In the genomic region with DNA sequence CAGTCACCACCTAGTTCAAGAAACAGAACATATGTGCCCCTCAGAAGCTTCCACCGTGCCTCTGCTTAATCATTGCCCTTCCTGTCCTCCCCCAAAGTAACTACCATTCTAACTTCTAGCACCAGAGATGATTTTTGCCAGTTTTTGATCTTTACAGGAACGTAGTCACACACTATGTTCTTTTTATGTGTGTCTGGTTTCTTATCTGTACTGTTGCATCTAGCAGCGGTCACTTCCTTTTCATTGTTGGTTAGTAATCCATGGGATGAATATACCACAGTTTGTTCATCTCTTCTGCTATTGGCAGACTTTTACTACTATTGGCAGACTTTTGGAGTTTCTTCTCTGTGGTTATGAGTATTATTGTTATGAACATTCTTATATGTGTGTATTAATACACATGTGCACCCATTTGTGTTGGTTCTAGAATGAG, we compare ENCODE assay signal across 10 cellular contexts. TPM values are rescaled to one million over a fixed set of nuclear protein-coding genes. Genes with fewer than 3 reads are reported as not detected.
DNase-seq lines count a peak whose midpoint lies in the region; ATAC-seq and TF ChIP-seq lines count a peak whose summit lies in the region.
"Had no signal": no experiment of that assay in that cellular context is flagged by ENCODE, and none has a peak within 500 bp of the region (broad histone marks: within the 10 kb centered on the region; RNA-seq: fewer than 3 reads in every experiment).

No MANE protein-coding gene starts in this region.

- peaks cover 8 to 12% of the 10 kb centered on the region in 2 donors for H3K36me3 Mint-ChIP-seq in activated naive CD4-positive, alpha-beta T cell treated with anti-CD3 and anti-CD28 coated beads, Interleukin-2, amount 50 U/mL, for 72 hours
- H3K36me3 Mint-ChIP-seq in nephron progenitor cell (ENCODE audit: low read depth) = peaks cover 88% of the 10 kb centered on the region

- TF ChIP-seq CTCF in left lung (IDR thresholded peaks at IDR 0.05) (no peak), nephron progenitor cell (IDR thresholded peaks at IDR 0.05) (no peak)

- H3K27me3 Mint-ChIP-seq in nephron progenitor cell (ENCODE audit: low read depth, poor library complexity) = no peaks in the 10 kb centered on the region
- H3K27me3 Mint-ChIP-seq: naive B cell had no signal

- in situ Hi-C loops in G401 (cut with HindIII; ENCODE audit: low sequenced_read_pairs) = no loop called here

- no peaks in the 10 kb centered on the region for H3K4me1 Mint-ChIP-seq in nephron progenitor cell

- no peak overlapping the region for H3K4me3 ChIP-seq in left lung

- no peaks in the 10 kb centered on the region for H3K27me3 ChIP-seq in left lung

- H3K9me3 Mint-ChIP-seq in activated naive CD4-positive, alpha-beta T cell treated with anti-CD3 and anti-CD28 coated beads, Interleukin-2, amount 50 U/mL, for 72 hours = peaks cover 0 to 5% of the 10 kb centered on the region in 2 donors
- H3K9me3 Mint-ChIP-seq in nephron progenitor cell = peaks cover 28% of the 10 kb centered on the region
- H3K9me3 Mint-ChIP-seq: naive B cell had no signal

- peak; percentile 16 for DNase-seq in stimulated activated CD4-positive, alpha-beta T cell treated with anti-CD3 and anti-CD28 coated beads, Interleukin-4, amount 100 ng/mL, for 24 hours
- no peak for DNase-seq in stimulated activated CD4-positive, alpha-beta T cell treated with anti-CD3 and anti-CD28 coated beads, Interleukin-4, amount 100 ng/mL, for 1 hour
- DNase-seq in activated naive CD4-positive, alpha-beta T cell treated with anti-CD3 and anti-CD28 coated beads, Interleukin-2, amount 50 U/mL, for 72 hours (ENCODE audit: low spot score in 2 of 2) = no peak
- DNase-seq in left lung (no peak), NCI-H748 treated with DMSO at 0.1 percent for 48 hours (lab: John Stamatoyannopoulos, UW) (no peak), G401 (ENCODE audit: low spot score) (no peak), nephron progenitor cell (no peak)
- DNase-seq: foreskin fibroblast, naive B cell had no signal

- H3K27ac Mint-ChIP-seq in activated naive CD4-positive, alpha-beta T cell treated with anti-CD3 and anti-CD28 coated beads, Interleukin-2, amount 50 U/mL, for 72 hours = peak overlapping the region; percentile 0 to 57
- no peak overlapping the region for H3K27ac Mint-ChIP-seq in nephron progenitor cell

- ATAC-seq in activated naive CD4-positive, alpha-beta T cell treated with anti-CD3 and anti-CD28 coated beads, Interleukin-2, amount 50 U/mL, for 72 hours = peak; percentile 89 to 92
- ATAC-seq in left lung (no peak), HG02938 (IDR thresholded peaks at IDR 0.05; ENCODE audit: unreplicated experiment) (no peak)

- peaks cover 34 to 45% of the 10 kb centered on the region in 2 donors for H3K4me1 ChIP-seq in left lung

- H3K4me3 Mint-ChIP-seq in nephron progenitor cell = no peak overlapping the region
- H3K4me3 Mint-ChIP-seq: naive B cell had no signal

- peaks cover 0 to 7% of the 10 kb centered on the region in 2 donors for H3K36me3 ChIP-seq in left lung

- intact Hi-C loops in left lung (cut with DNase I) = no loop called here

- peak overlapping the region; percentile 52 to 80 for H3K27ac ChIP-seq in left lung

- no peaks in the 10 kb centered on the region for H3K9me3 ChIP-seq in left lung

RNA-seq across cellular contexts. Expression of gene SPECC1L, which starts 34.6 kb away (rescaled TPM):
- 10 to 100 TPM; 32.7 to 38.9 TPM for total RNA-seq in activated naive CD4-positive, alpha-beta T cell treated with anti-CD3 and anti-CD28 coated beads, Interleukin-2, amount 50 U/mL, for 72 hours
- 10 to 100 TPM; 70.9 to 94.4 TPM for total RNA-seq in left lung
- total RNA-seq in G401 (2014; rRNA removed; shearing (Covaris generic)) = 7.6 and 12.0 TPM in 2 replicates

Comparison
In these comparisons a context has a peak if more than half of its experiments do, and no peak if none do; other contexts are left out.
1. ATAC-seq: peak in activated naive CD4-positive, alpha-beta T cell treated with anti-CD3 and anti-CD28 coated beads, Interleukin-2, amount 50 U/mL, for 72 hours (2 of 2); none in left lung (single experiment) and HG02938 (single experiment).